16 cellular contexts compared by ENCODE assay signal in the genomic region with DNA sequence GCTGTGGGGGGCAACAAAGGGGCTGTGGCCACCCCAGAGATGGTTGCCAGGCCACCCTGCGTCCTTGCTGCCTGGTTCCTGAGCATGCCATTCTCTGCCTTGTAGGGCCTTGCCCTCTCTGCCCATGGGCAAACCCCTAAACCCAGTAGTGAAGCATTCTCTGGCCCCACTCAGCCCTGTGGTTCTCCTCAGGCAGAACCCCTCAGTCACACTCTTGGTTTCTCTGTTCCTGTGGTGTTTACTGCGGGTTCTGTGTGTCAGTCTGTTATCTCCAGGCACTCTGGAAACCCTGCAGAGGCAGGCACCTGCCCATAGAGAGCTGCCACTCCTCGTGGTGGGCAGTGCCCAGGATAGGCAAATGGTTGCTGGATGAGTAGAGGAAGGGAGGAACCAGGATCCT. TPM values are rescaled to one million over a fixed set of nuclear protein-coding genes. Genes with fewer than 3 reads are reported as not detected.
A peak's percentile ranks its signal among the peaks of the same experiment; 100 is the strongest.
DNase-seq lines count a peak whose midpoint lies in the region; ATAC-seq and TF ChIP-seq lines count a peak whose summit lies in the region.
"Had no signal": no experiment of that assay in that cellular context is flagged by ENCODE, and none has a peak within 500 bp of the region (broad histone marks: within the 10 kb centered on the region; RNA-seq: fewer than 3 reads in every experiment).

No MANE protein-coding gene starts in this region.

- H3K4me1 Mint-ChIP-seq in activated CD8-positive, alpha-beta memory T cell treated with anti-CD3 and anti-CD28 coated beads, Interleukin-2, amount 10 ng/mL, durations not matched to agents 7 days and 5 days, result peaks cover 55% of the 10 kb centered on the region
- H3K4me1 Mint-ChIP-seq in effector memory CD8-positive, alpha-beta T cell (ENCODE audit: low read depth in 2 of 2), result peaks cover 28 to 40% of the 10 kb centered on the region in 2 donors
- H3K4me1 Mint-ChIP-seq in stimulated activated memory B cell treated with anti-CD40 and anti-IgM and Interleukin-4, amounts not matched to agents 10 μg/mL and 1 μg/mL and 100 μg/mL, for 72 hours, result peaks cover 43% of the 10 kb centered on the region

- peak; percentile 38 for DNase-seq in activated CD8-positive, alpha-beta memory T cell treated with anti-CD3 and anti-CD28 coated beads, Interleukin-2, amount 10 ng/mL, durations not matched to agents 7 days and 5 days
- no peak for DNase-seq in activated CD8-positive, alpha-beta memory T cell treated with anti-CD3 and anti-CD28 coated beads, Interleukin-2, amount 50 U/mL, for 48 hours
- DNase-seq in H7 (peak; percentile 14), HEK293T (ENCODE audit: extremely low spot score) (no peak), AML-193 (lab: John Stamatoyannopoulos, UW) (no peak), caudate nucleus (lab: John Stamatoyannopoulos, UW) (no peak)
- DNase-seq in effector memory CD8-positive, alpha-beta T cell, result no peak
- DNase-seq: DMS53, NCI-H1105, NCI-H1694 treated with DMSO at 0.1 percent for 48 hours, NCI-H226, NCI-H524 treated with DMSO at 0.1 percent for 48 hours, SHP77 had no signal

- no peak overlapping the region for H3K4me3 ChIP-seq in H7 (ENCODE audit: insufficient read depth, low read depth, low read length)

- no peak for ATAC-seq in activated CD8-positive, alpha-beta memory T cell treated with anti-CD3 and anti-CD28 coated beads, Interleukin-2, amount 10 ng/mL, durations not matched to agents 7 days and 5 days
- peak; percentile 14 for ATAC-seq in effector memory CD8-positive, alpha-beta T cell (replicated peaks)
- ATAC-seq in stimulated activated memory B cell treated with anti-CD40 and anti-IgM and Interleukin-4, amounts not matched to agents 10 μg/mL and 1 μg/mL and 100 μg/mL, for 72 hours, result no peak

- POLR2A ChIA-PET in HEK293T (lab: Yijun Ruan, JAX), result no interaction called here

- H3K27me3 ChIP-seq in H7 (ENCODE audit: control insufficient read depth, insufficient read depth, low read length), result no peaks in the 10 kb centered on the region

- H3K27ac ChIP-seq in caudate nucleus (ENCODE audit: low read depth, low read length), result no peak overlapping the region

- CTCF ChIA-PET in activated CD8-positive, alpha-beta memory T cell treated with anti-CD3 and anti-CD28 coated beads, Interleukin-2, amount 10 ng/mL, durations not matched to agents 7 days and 5 days (lab: Charles Lee), result interaction anchor here (0.9 to 21.9 kb wide), 7 partner anchors 10 to 208 kb away, joined by 3 to 488 read pairs (median 10); no protein-coding TSS in a partner anchor
- CTCF ChIA-PET in HEK293T (lab: Yijun Ruan, JAX), result no interaction called here

- no peak overlapping the region for H3K27ac Mint-ChIP-seq in activated CD8-positive, alpha-beta memory T cell treated with anti-CD3 and anti-CD28 coated beads, Interleukin-2, amount 10 ng/mL, durations not matched to agents 7 days and 5 days
- H3K27ac Mint-ChIP-seq in effector memory CD8-positive, alpha-beta T cell, result peak overlapping the region in 1 of 2 donors; percentile 94
- H3K27ac Mint-ChIP-seq in stimulated activated memory B cell treated with anti-CD40 and anti-IgM and Interleukin-4, amounts not matched to agents 10 μg/mL and 1 μg/mL and 100 μg/mL, for 72 hours, result peak overlapping the region; percentile 64

- H3K4me3 Mint-ChIP-seq in activated CD8-positive, alpha-beta memory T cell treated with anti-CD3 and anti-CD28 coated beads, Interleukin-2, amount 10 ng/mL, durations not matched to agents 7 days and 5 days, result no peak overlapping the region
- H3K4me3 Mint-ChIP-seq in effector memory CD8-positive, alpha-beta T cell, result peak overlapping the region in 1 of 2 donors; percentile 42
- no peak overlapping the region for H3K4me3 Mint-ChIP-seq in stimulated activated memory B cell treated with anti-CD40 and anti-IgM and Interleukin-4, amounts not matched to agents 10 μg/mL and 1 μg/mL and 100 μg/mL, for 72 hours

- no peaks in the 10 kb centered on the region for H3K9me3 Mint-ChIP-seq in activated CD8-positive, alpha-beta memory T cell treated with anti-CD3 and anti-CD28 coated beads, Interleukin-2, amount 10 ng/mL, durations not matched to agents 7 days and 5 days (ENCODE audit: low read depth)
- no peaks in the 10 kb centered on the region for H3K9me3 Mint-ChIP-seq in effector memory CD8-positive, alpha-beta T cell
- no peaks in the 10 kb centered on the region for H3K9me3 Mint-ChIP-seq in stimulated activated memory B cell treated with anti-CD40 and anti-IgM and Interleukin-4, amounts not matched to agents 10 μg/mL and 1 μg/mL and 100 μg/mL, for 72 hours

- H3K27me3 Mint-ChIP-seq in activated CD8-positive, alpha-beta memory T cell treated with anti-CD3 and anti-CD28 coated beads, Interleukin-2, amount 10 ng/mL, durations not matched to agents 7 days and 5 days, result no peaks in the 10 kb centered on the region
- no peaks in the 10 kb centered on the region for H3K27me3 Mint-ChIP-seq in effector memory CD8-positive, alpha-beta T cell
- H3K27me3 Mint-ChIP-seq in stimulated activated memory B cell treated with anti-CD40 and anti-IgM and Interleukin-4, amounts not matched to agents 10 μg/mL and 1 μg/mL and 100 μg/mL, for 72 hours, result no peaks in the 10 kb centered on the region

- peaks cover 13% of the 10 kb centered on the region for H3K36me3 ChIP-seq in H7 (replicated peaks; ENCODE audit: control insufficient read depth, insufficient read depth, low read length)

- H3K36me3 Mint-ChIP-seq in activated CD8-positive, alpha-beta memory T cell treated with anti-CD3 and anti-CD28 coated beads, Interleukin-2, amount 10 ng/mL, durations not matched to agents 7 days and 5 days, result peaks cover 25% of the 10 kb centered on the region
- H3K36me3 Mint-ChIP-seq in effector memory CD8-positive, alpha-beta T cell (ENCODE audit: insufficient read depth), result peaks cover 76% of the 10 kb centered on the region
- peaks cover 42% of the 10 kb centered on the region for H3K36me3 Mint-ChIP-seq in stimulated activated memory B cell treated with anti-CD40 and anti-IgM and Interleukin-4, amounts not matched to agents 10 μg/mL and 1 μg/mL and 100 μg/mL, for 72 hours

TF ChIP-seq in HEK293T, 16 proteins besides CTCF, POLR2A, EP300 and RAD21:
- TF ChIP-seq BHLHE40 (IDR thresholded peaks at IDR 0.05; ENCODE audit: borderline replicate concordance) (no peak), TARDBP (IDR thresholded peaks at IDR 0.05) (no peak), FOXK2 (IDR thresholded peaks at IDR 0.05) (no peak), CTBP1 (IDR thresholded peaks at IDR 0.05; ENCODE audit: borderline replicate concordance) (no peak), ZNF384 (IDR thresholded peaks at IDR 0.05) (no peak), ARNT (IDR thresholded peaks at IDR 0.05) (no peak), HDGF (IDR thresholded peaks at IDR 0.05; ENCODE audit: borderline replicate concordance) (no peak), NFRKB (IDR thresholded peaks at IDR 0.05) (no peak), SUZ12 (IDR thresholded peaks at IDR 0.05) (no peak), L3MBTL2 (conservative IDR thresholded peaks at IDR 0.05) (no peak), FOXA1 (IDR thresholded peaks at IDR 0.05) (no peak), FOXM1 (IDR thresholded peaks at IDR 0.05; ENCODE audit: borderline replicate concordance) (no peak)
- TF ChIP-seq, protein P1, sequence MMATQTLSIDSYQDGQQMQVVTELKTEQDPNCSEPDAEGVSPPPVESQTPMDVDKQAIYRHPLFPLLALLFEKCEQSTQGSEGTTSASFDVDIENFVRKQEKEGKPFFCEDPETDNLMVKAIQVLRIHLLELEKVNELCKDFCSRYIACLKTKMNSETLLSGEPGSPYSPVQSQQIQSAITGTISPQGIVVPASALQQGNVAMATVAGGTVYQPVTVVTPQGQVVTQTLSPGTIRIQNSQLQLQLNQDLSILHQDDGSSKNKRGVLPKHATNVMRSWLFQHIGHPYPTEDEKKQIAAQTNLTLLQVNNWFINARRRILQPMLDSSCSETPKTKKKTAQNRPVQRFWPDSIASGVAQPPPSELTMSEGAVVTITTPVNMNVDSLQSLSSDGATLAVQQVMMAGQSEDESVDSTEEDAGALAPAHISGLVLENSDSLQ (IDR thresholded peaks at IDR 0.05), result no peak

RNA-seq across cellular contexts. Expression of gene IL19, which starts 41.1 kb away (rescaled TPM):
- total RNA-seq in activated CD8-positive, alpha-beta memory T cell treated with anti-CD3 and anti-CD28 coated beads, Interleukin-2, amount 10 ng/mL, durations not matched to agents 7 days and 5 days, result not detected
- not detected in 2 replicates for total RNA-seq in H7 (2014; rRNA removed; shearing (Covaris generic))
- total RNA-seq: H4, LHCN-M2 had no signal

RNA-seq across cellular contexts. Expression of gene IL10, which starts 42.8 kb away (rescaled TPM):
- not detected for total RNA-seq in activated CD8-positive, alpha-beta memory T cell treated with anti-CD3 and anti-CD28 coated beads, Interleukin-2, amount 10 ng/mL, durations not matched to agents 7 days and 5 days
- total RNA-seq in H7 (2014; rRNA removed; shearing (Covaris generic)), result not detected in 2 replicates
- total RNA-seq: H4, LHCN-M2 had no signal

RNA-seq across cellular contexts. Expression of gene MAPKAPK2, which starts 44.8 kb away (rescaled TPM):
- 10 to 100 TPM; 85.7 to 93.8 TPM for total RNA-seq in activated CD8-positive, alpha-beta memory T cell treated with anti-CD3 and anti-CD28 coated beads, Interleukin-2, amount 10 ng/mL, durations not matched to agents 7 days and 5 days
- total RNA-seq in H7 (2014; rRNA removed; shearing (Covaris generic)), result 67.7 and 77.8 TPM in 2 replicates

Comparison
In these comparisons a context has a peak if more than half of its experiments do, and no peak if none do; other contexts are left out.
1. DNase-seq: peak in activated CD8-positive, alpha-beta memory T cell treated with anti-CD3 and anti-CD28 coated beads, Interleukin-2, amount 10 ng/mL, durations not matched to agents 7 days and 5 days (single experiment) and H7 (single experiment); none in activated CD8-positive, alpha-beta memory T cell treated with anti-CD3 and anti-CD28 coated beads, Interleukin-2, amount 50 U/mL, for 48 hours (single experiment), effector memory CD8-positive, alpha-beta T cell (0 of 3), HEK293T (single experiment), AML-193 (0 of 2) and caudate nucleus (0 of 61).